In the genomic region with DNA sequence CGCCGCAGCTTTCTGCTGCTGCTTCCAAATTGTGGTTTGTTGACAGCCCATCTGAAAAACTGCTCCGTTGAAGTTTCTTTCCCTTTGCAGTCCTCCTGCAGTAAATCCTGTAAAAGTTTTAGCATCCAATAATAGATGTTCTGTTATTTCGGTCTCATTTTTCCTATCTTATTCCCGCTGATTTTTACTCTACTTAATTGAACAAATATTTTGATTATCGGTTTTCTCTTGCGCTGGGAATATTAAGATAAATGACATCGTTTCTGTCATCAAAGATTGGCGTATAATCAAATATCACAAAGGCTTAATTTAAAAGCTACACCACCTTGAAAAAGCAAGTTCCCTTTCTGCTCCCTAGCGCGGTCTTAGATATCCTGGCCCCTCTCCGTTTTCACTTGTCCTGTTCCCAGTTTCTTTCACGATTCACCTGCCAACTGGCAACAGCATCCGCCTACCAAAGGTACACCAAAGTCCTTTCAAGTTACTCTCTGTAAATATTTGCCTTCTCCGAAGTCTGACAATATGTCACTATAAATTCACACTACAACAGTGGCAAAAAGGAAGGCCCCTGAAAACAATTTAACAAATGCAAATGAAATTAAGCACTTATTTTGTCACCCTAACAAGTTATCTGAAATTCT, we compare ENCODE assay signal across 8 cellular contexts. TPM values are rescaled to one million over a fixed set of nuclear protein-coding genes. Genes with fewer than 3 reads are reported as not detected.
DNase-seq lines count a peak whose midpoint lies in the region; ATAC-seq and TF ChIP-seq lines count a peak whose summit lies in the region.

No MANE protein-coding gene starts in this region.

- H3K27ac ChIP-seq in WERI-Rb-1: peak overlapping the region; percentile 64
- peak overlapping the region; percentile 90 for H3K27ac ChIP-seq in hepatocyte
- peak overlapping the region; percentile 78 for H3K27ac ChIP-seq in skeletal muscle tissue (ENCODE audit: low read depth, low read length)

- TF ChIP-seq CTCF in WERI-Rb-1 (IDR thresholded peaks at IDR 0.05; ENCODE audit: low read depth, low read length): no peak
- TF ChIP-seq CTCF in hepatocyte (IDR thresholded peaks at IDR 0.05; ENCODE audit: poor library complexity): no peak

- H4K20me1 ChIP-seq in hepatocyte (ENCODE audit: insufficient read depth, poor library complexity, severe bottlenecking): no peaks in the 10 kb centered on the region

- H3K9me2 ChIP-seq in hepatocyte (replicated peaks; ENCODE audit: insufficient read depth): no peaks in the 10 kb centered on the region

- peaks cover 26% of the 10 kb centered on the region for H3K79me2 ChIP-seq in hepatocyte

- peak overlapping the region; percentile 93 for H3K4me3 Mint-ChIP-seq in activated naive CD4-positive, alpha-beta T cell treated with anti-CD3 and anti-CD28 coated beads, Interleukin-2, amount 50 U/mL, for 24 hours

- H3K4me1 Mint-ChIP-seq in activated naive CD4-positive, alpha-beta T cell treated with anti-CD3 and anti-CD28 coated beads, Interleukin-2, amount 50 U/mL, for 24 hours: peaks cover 41% of the 10 kb centered on the region

- H3K36me3 ChIP-seq in WERI-Rb-1 (no peaks in the 10 kb centered on the region), hepatocyte (replicated peaks; ENCODE audit: insufficient read depth, low read depth) (no peaks in the 10 kb centered on the region), skeletal muscle tissue (ENCODE audit: control insufficient read depth in 3 of 3, insufficient read depth in 3 of 3, low read length in 3 of 3) (no peaks in the 10 kb centered on the region)

- 22% methylated on average over 15 of the region's 15 CpGs for WGBS in hepatocyte (ENCODE audit: low lambda C conversion rate, missing lambda C conversion rate)

- no peak for ATAC-seq in GM19328 (IDR thresholded peaks at IDR 0.05; ENCODE audit: unreplicated experiment)

- H3K27ac Mint-ChIP-seq in activated naive CD4-positive, alpha-beta T cell treated with anti-CD3 and anti-CD28 coated beads, Interleukin-2, amount 50 U/mL, for 24 hours: peak overlapping the region; percentile 98

- H3K9ac ChIP-seq in skeletal muscle tissue (ENCODE audit: low read depth in 1 of 3, low read length in 3 of 3): peak overlapping the region; percentile 91 to 94 (median 92)

- no peaks in the 10 kb centered on the region for H3K27me3 ChIP-seq in WERI-Rb-1 (ENCODE audit: insufficient read depth, low read depth, severe bottlenecking)
- no peaks in the 10 kb centered on the region for H3K27me3 ChIP-seq in hepatocyte
- H3K27me3 ChIP-seq in skeletal muscle tissue (ENCODE audit: control insufficient read depth in 3 of 3, insufficient read depth in 3 of 3, low read length in 3 of 3): no peaks in the 10 kb centered on the region

- peaks cover 9% of the 10 kb centered on the region for H3K4me1 ChIP-seq in hepatocyte (ENCODE audit: insufficient read depth)
- H3K4me1 ChIP-seq in skeletal muscle tissue (ENCODE audit: control insufficient read depth in 3 of 3, insufficient read depth in 3 of 3, low read length in 3 of 3): peaks cover 8 to 24% (median 19%) of the 10 kb centered on the region in 3 donors

- H3K27me3 Mint-ChIP-seq in activated naive CD4-positive, alpha-beta T cell treated with anti-CD3 and anti-CD28 coated beads, Interleukin-2, amount 50 U/mL, for 24 hours: no peaks in the 10 kb centered on the region

- peak overlapping the region; percentile 93 for H2AFZ ChIP-seq in hepatocyte

- H3K4me3 ChIP-seq in WERI-Rb-1 (ENCODE audit: low read depth, low read length) (peak overlapping the region; percentile 53), hepatocyte (peak overlapping the region; percentile 63), skeletal muscle tissue (ENCODE audit: low read length in 3 of 3) (peak overlapping the region; percentile 94 to 98 (median 96))

- no peaks in the 10 kb centered on the region for H3K9me3 ChIP-seq in WERI-Rb-1 (ENCODE audit: severe bottlenecking)
- no peaks in the 10 kb centered on the region for H3K9me3 ChIP-seq in hepatocyte (ENCODE audit: low read depth)
- no peaks in the 10 kb centered on the region for H3K9me3 ChIP-seq in skeletal muscle tissue (ENCODE audit: control insufficient read depth in 3 of 3, low read length in 3 of 3)

- H3K9me3 Mint-ChIP-seq in activated naive CD4-positive, alpha-beta T cell treated with anti-CD3 and anti-CD28 coated beads, Interleukin-2, amount 50 U/mL, for 24 hours: no peaks in the 10 kb centered on the region

- no peak for DNase-seq in activated naive CD4-positive, alpha-beta T cell (lab: John Stamatoyannopoulos, UW)
- DNase-seq in WERI-Rb-1: no peak
- DNase-seq in hepatocyte (ENCODE audit: low spot score): peak; percentile 35
- no peak for DNase-seq in SKM-1 (lab: John Stamatoyannopoulos, UW; ENCODE audit: unreplicated experiment)
- DNase-seq in NCI-H2081 treated with DMSO at 0.1 percent for 48 hours (lab: John Stamatoyannopoulos, UW): no peak

- peak overlapping the region; percentile 87 for H3K4me2 ChIP-seq in hepatocyte

- H3K36me3 Mint-ChIP-seq in activated naive CD4-positive, alpha-beta T cell treated with anti-CD3 and anti-CD28 coated beads, Interleukin-2, amount 50 U/mL, for 24 hours: no peaks in the 10 kb centered on the region

RNA-seq across cellular contexts. Expression of a gene that starts 1.0 kb away (rescaled TPM):
- total RNA-seq in hepatocyte (13.9 and 14.1 TPM in 2 replicates), skeletal muscle tissue (15.7 TPM)
- polyA plus RNA-seq in hepatocyte: 4.4 TPM in 2 replicates
